ENCODE assay signal across 23 cellular contexts in the genomic region with DNA sequence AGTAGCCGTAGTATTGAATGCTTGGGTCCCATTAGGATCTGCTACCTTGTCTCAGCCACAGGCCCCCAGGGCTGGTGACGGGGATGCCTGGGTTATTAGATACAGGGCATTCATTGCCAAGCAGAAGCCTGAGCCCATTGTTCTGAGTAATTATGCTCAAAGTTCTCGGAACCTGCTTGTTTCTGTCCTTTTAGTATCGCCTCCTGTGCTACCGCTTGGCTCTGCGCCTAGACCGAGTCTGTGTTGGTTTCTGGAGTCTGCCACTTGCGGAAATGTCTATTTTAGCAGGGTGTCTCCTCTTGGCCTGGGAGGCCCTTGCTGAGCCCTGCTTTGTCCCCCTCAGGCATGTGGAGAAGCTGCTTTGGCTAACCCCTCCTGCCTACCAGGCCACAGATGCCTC.
A peak's percentile ranks its signal among the peaks of the same experiment; 100 is the strongest.
DNase-seq lines count a peak whose midpoint lies in the region; ATAC-seq, FAIRE-seq and TF ChIP-seq lines count a peak whose summit lies in the region.
"Had no signal": no experiment of that assay in that cellular context is flagged by ENCODE, and none has a peak within 500 bp of the region (broad histone marks: within the 10 kb centered on the region; RNA-seq: fewer than 3 reads in every experiment).

No MANE protein-coding gene starts in this region.

- H3K4me3 ChIP-seq in kidney (ENCODE audit: low read length in 2 of 2): no peak overlapping the region
- no peak overlapping the region for H3K4me3 ChIP-seq in skeletal muscle tissue (ENCODE audit: low read length in 3 of 3)
- H3K4me3 ChIP-seq in MM.1S (ENCODE audit: low read length): no peak overlapping the region
- H3K4me3 ChIP-seq: colonic mucosa, tibial artery had no signal

- no peaks in the 10 kb centered on the region for H3K9me2 ChIP-seq in MM.1S (replicated peaks; ENCODE audit: insufficient read depth, low read length)

- no peaks in the 10 kb centered on the region for H3K79me2 ChIP-seq in MM.1S (ENCODE audit: low read length)

- no peaks in the 10 kb centered on the region for H3K9me3 ChIP-seq in kidney (ENCODE audit: control insufficient read depth in 1 of 2, low read length in 2 of 2)
- no peaks in the 10 kb centered on the region for H3K9me3 ChIP-seq in skeletal muscle tissue (ENCODE audit: control insufficient read depth in 3 of 3, low read length in 3 of 3)
- H3K9me3 ChIP-seq in MM.1S (replicated peaks; ENCODE audit: insufficient read depth, low read length): no peaks in the 10 kb centered on the region
- H3K9me3 ChIP-seq: colonic mucosa, tibial artery had no signal

- ATAC-seq in HG03520 (IDR thresholded peaks at IDR 0.05; ENCODE audit: unreplicated experiment): no peak
- ATAC-seq: stimulated activated naive CD8-positive, alpha-beta T cell treated with anti-CD3 and anti-CD28 coated beads, Interleukin-15, Interleukin-2, amounts not matched to agents 100 U/mL and 50 U/mL, for 24 hours had no signal

- TF ChIP-seq CTCF in kidney (IDR thresholded peaks at IDR 0.05; ENCODE audit: borderline replicate concordance, extremely low read depth, insufficient read depth) (no peak), MM.1S (IDR thresholded peaks at IDR 0.05; ENCODE audit: low read length) (no peak)

- H3K4me1 ChIP-seq in kidney (ENCODE audit: control insufficient read depth in 1 of 2, insufficient read depth in 1 of 2, low read depth in 1 of 2, low read length in 2 of 2) (no peaks in the 10 kb centered on the region), skeletal muscle tissue (ENCODE audit: control insufficient read depth in 3 of 3, insufficient read depth in 3 of 3, low read length in 3 of 3) (no peaks in the 10 kb centered on the region), MM.1S (ENCODE audit: low read length) (no peaks in the 10 kb centered on the region)
- H3K4me1 ChIP-seq: colonic mucosa, tibial artery had no signal

- H3F3A ChIP-seq in MM.1S (ENCODE audit: insufficient read depth, low read length): no peaks in the 10 kb centered on the region

- H3K27ac ChIP-seq in kidney (ENCODE audit: low read depth in 2 of 2, low read length in 2 of 2): no peak overlapping the region
- peak overlapping the region; percentile 58 for H3K27ac ChIP-seq in skeletal muscle tissue (ENCODE audit: low read depth, low read length)
- no peak overlapping the region for H3K27ac ChIP-seq in MM.1S (ENCODE audit: low read length)
- H3K27ac ChIP-seq: 22Rv1, colonic mucosa, tibial artery had no signal

- intact Hi-C loops in kidney (cut with DNase I): no loop called here

- DNase-seq in DMS 273 (lab: John Stamatoyannopoulos, UW; ENCODE audit: unreplicated experiment) (peak; percentile 24), DMS 273 treated with DMSO at 0.1 percent for 48 hours (lab: John Stamatoyannopoulos, UW) (no peak), dermis microvascular lymphatic vessel endothelial cell (ENCODE audit: low read depth in 2 of 2) (peak; percentile 58 to 89), kidney (peak; percentile 74), MM.1S (no peak), activated gamma-delta T cell (lab: John Stamatoyannopoulos, UW) (no peak)
- DNase-seq: activated CD8-positive, alpha-beta memory T cell treated with anti-CD3 and anti-CD28 coated beads, Interleukin-2, amount 50 U/mL, for 48 hours; activated effector memory CD4-positive, alpha-beta T cell treated with anti-CD3 and anti-CD28 coated beads, Interleukin-2, amount 50 U/mL, for 16 hours; AML-193; colonic mucosa; head of caudate nucleus; NCI-H2107; NCI-H510A treated with DMSO at 0.1 percent for 48 hours; occipital lobe; stimulated activated CD4-positive, alpha-beta T cell treated with anti-CD3 and anti-CD28 coated beads, Interleukin-12 subunit alpha, Interleukin-12 subunit beta, amount 100 ng/mL, for 4 hours; stimulated activated CD4-positive, alpha-beta T cell treated with anti-CD3 and anti-CD28 coated beads, Interleukin-4, amount 100 ng/mL, for 4 hours; stimulated activated naive CD8-positive, alpha-beta T cell treated with anti-CD3 and anti-CD28 coated beads, Interleukin-15, Interleukin-2, amounts not matched to agents 100 U/mL and 50 U/mL, for 24 hours; T-helper 9 cell had no signal

- FAIRE-seq in kidney (lab: Jason Lieb, UNC): no peak
- FAIRE-seq: H1 had no signal

- H4K20me1 ChIP-seq in MM.1S (ENCODE audit: insufficient read depth, low read length): no peaks in the 10 kb centered on the region

- H3K27me3 ChIP-seq in skeletal muscle tissue (ENCODE audit: control insufficient read depth in 3 of 3, insufficient read depth in 3 of 3, low read length in 3 of 3) (no peaks in the 10 kb centered on the region), MM.1S (replicated peaks; ENCODE audit: insufficient read depth, low read length) (no peaks in the 10 kb centered on the region)
- H3K27me3 ChIP-seq: colonic mucosa, tibial artery had no signal

- no peak overlapping the region for H3K4me2 ChIP-seq in MM.1S (ENCODE audit: low read depth, low read length)

- no peak overlapping the region for H2AFZ ChIP-seq in MM.1S (ENCODE audit: low read length)

- H3K9ac ChIP-seq in kidney (ENCODE audit: low read length in 2 of 2) (no peak overlapping the region), skeletal muscle tissue (ENCODE audit: low read depth in 1 of 3, low read length in 3 of 3) (no peak overlapping the region), MM.1S (ENCODE audit: low read length) (no peak overlapping the region)

- H3K36me3 ChIP-seq in kidney (ENCODE audit: control insufficient read depth in 1 of 2, insufficient read depth in 2 of 2, low read length in 2 of 2): no peaks in the 10 kb centered on the region
- H3K36me3 ChIP-seq in skeletal muscle tissue (ENCODE audit: control insufficient read depth in 3 of 3, insufficient read depth in 3 of 3, low read length in 3 of 3): no peaks in the 10 kb centered on the region
- no peaks in the 10 kb centered on the region for H3K36me3 ChIP-seq in MM.1S (replicated peaks; ENCODE audit: insufficient read depth, low read length)
- H3K36me3 ChIP-seq: colonic mucosa, tibial artery had no signal

Comparison
In these comparisons a context has a peak if more than half of its experiments do, and no peak if none do; other contexts are left out.
1. DNase-seq: peak in DMS 273 (single experiment), dermis microvascular lymphatic vessel endothelial cell (2 of 2) and kidney (single experiment); none in DMS 273 treated with DMSO at 0.1 percent for 48 hours (single experiment), MM.1S (single experiment) and activated gamma-delta T cell (single experiment).